In the genomic region with DNA sequence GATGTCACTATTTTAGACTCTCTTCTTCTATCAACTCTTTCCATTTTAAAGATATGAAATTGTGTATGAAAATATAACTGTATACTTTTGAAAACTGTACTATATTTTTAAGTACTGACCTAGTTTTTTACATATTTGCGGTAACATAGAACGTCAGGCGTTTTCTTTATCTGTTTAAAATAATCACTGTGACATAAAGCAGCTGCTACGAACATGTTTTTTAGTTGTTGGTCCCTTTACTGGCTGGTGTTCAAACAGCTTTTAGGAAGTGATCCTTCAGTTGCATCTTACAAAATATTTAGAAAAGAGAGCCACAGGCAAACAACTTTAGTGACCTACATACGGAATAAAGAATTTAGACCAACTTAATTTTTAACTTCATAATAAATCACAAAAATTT, we compare ENCODE assay signal across 1 cellular context.
TF ChIP-seq lines count a peak whose summit lies in the region.

No MANE protein-coding gene starts in this region.

TF ChIP-seq in WTC11, 78 proteins besides CTCF, POLR2A, EP300 and RAD21 (continued from another document):
- TF ChIP-seq, protein P1, sequence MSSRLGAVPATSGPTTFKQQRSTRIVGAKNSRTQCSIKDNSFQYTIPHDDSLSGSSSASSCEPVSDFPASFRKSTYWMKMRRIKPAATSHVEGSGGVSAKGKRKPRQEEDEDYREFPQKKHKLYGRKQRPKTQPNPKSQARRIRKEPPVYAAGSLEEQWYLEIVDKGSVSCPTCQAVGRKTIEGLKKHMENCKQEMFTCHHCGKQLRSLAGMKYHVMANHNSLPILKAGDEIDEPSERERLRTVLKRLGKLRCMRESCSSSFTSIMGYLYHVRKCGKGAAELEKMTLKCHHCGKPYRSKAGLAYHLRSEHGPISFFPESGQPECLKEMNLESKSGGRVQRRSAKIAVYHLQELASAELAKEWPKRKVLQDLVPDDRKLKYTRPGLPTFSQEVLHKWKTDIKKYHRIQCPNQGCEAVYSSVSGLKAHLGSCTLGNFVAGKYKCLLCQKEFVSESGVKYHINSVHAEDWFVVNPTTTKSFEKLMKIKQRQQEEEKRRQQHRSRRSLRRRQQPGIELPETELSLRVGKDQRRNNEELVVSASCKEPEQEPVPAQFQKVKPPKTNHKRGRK (CRISPR knock-in tag; IDR thresholded peaks at IDR 0.05; ENCODE audit: borderline replicate concordance) = no peak
- TF ChIP-seq, protein P2, sequence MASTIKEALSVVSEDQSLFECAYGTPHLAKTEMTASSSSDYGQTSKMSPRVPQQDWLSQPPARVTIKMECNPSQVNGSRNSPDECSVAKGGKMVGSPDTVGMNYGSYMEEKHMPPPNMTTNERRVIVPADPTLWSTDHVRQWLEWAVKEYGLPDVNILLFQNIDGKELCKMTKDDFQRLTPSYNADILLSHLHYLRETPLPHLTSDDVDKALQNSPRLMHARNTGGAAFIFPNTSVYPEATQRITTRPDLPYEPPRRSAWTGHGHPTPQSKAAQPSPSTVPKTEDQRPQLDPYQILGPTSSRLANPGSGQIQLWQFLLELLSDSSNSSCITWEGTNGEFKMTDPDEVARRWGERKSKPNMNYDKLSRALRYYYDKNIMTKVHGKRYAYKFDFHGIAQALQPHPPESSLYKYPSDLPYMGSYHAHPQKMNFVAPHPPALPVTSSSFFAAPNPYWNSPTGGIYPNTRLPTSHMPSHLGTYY (CRISPR knock-in tag; IDR thresholded peaks at IDR 0.05) = no peak
